ENCODE assay signal across 18 cellular contexts in the genomic region with DNA sequence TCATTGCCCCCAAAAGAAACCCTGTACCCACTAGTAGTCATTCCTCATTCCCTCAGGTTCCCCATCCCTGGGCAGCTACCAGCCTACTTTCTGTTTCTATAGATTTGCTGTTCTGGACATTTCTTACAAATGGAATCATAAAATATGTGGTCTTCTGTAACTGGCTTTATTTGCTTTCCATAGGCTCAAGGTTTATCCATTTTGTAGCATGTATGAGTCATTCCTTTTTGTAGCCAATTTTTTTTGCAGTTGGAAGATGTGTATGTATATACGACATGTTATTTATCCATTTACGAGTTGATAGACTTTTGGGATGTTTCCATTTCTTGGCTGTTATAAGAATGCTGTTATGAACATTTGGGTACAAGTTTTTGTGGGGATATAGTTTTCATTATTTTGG.
"Had no signal": no experiment of that assay in that cellular context is flagged by ENCODE, and none has a peak within 500 bp of the region (broad histone marks: within the 10 kb centered on the region; RNA-seq: fewer than 3 reads in every experiment).

No MANE protein-coding gene starts in this region.

- H3K9me3 Mint-ChIP-seq: activated T-cell treated with anti-CD3 and anti-CD28 coated beads, Interleukin-2, amount 50 U/mL, for 24 hours had no signal

- H3K9me3 ChIP-seq: sigmoid colon had no signal

- H3K27ac ChIP-seq: brain microvascular endothelial cell, sigmoid colon had no signal

- H3K36me3 ChIP-seq: brain microvascular endothelial cell, heart left ventricle, sigmoid colon had no signal

- H3K4me3 ChIP-seq: heart left ventricle, sigmoid colon had no signal

- H3K27ac Mint-ChIP-seq: activated CD8-positive, alpha-beta memory T cell treated with anti-CD3 and anti-CD28 coated beads, Interleukin-2, amount 10 ng/mL, durations not matched to agents 7 days and 5 days; activated naive CD4-positive, alpha-beta T cell treated with anti-CD3 and anti-CD28 coated beads, Interleukin-2, amount 50 U/mL, for 72 hours; activated T-cell treated with anti-CD3 and anti-CD28 coated beads, Interleukin-2, amount 50 U/mL, for 24 hours; endodermal cell had no signal

- ATAC-seq: activated CD8-positive, alpha-beta memory T cell treated with anti-CD3 and anti-CD28 coated beads, Interleukin-2, amount 10 ng/mL, durations not matched to agents 7 days and 5 days; activated naive CD4-positive, alpha-beta T cell treated with anti-CD3 and anti-CD28 coated beads, Interleukin-2, amount 50 U/mL, for 72 hours; esophagus mucosa; heart left ventricle; left lobe of liver; stimulated activated naive CD8-positive, alpha-beta T cell treated with anti-CD3 and anti-CD28 coated beads, Interleukin-15, Interleukin-2, amounts not matched to agents 100 U/mL and 50 U/mL, for 24 hours had no signal

- H3K4me1 Mint-ChIP-seq: activated CD8-positive, alpha-beta memory T cell treated with anti-CD3 and anti-CD28 coated beads, Interleukin-2, amount 10 ng/mL, durations not matched to agents 7 days and 5 days; endodermal cell had no signal

- H3K4me3 Mint-ChIP-seq: activated CD8-positive, alpha-beta memory T cell treated with anti-CD3 and anti-CD28 coated beads, Interleukin-2, amount 10 ng/mL, durations not matched to agents 7 days and 5 days; activated T-cell treated with anti-CD3 and anti-CD28 coated beads, Interleukin-2, amount 50 U/mL, for 24 hours; endodermal cell had no signal

- H3K27me3 ChIP-seq: brain microvascular endothelial cell, heart left ventricle, sigmoid colon had no signal

- DNase-seq: activated CD4-positive, alpha-beta T cell treated with anti-CD3 and anti-CD28 coated beads for 1 hour; activated CD4-positive, alpha-beta T cell treated with anti-CD3 and anti-CD28 coated beads, Interleukin-2, amount 50 U/mL, for 48 hours; activated CD8-positive, alpha-beta memory T cell treated with anti-CD3 and anti-CD28 coated beads, Interleukin-2, amount 10 ng/mL, durations not matched to agents 7 days and 5 days; activated effector memory CD4-positive, alpha-beta T cell treated with Interleukin-2 at 50 U/mL for 16 hours; activated T-cell treated with anti-CD3 and anti-CD28 coated beads, Interleukin-2, amount 50 U/mL, for 24 hours; amniotic stem cell; brain microvascular endothelial cell; dermis blood vessel endothelial cell; endodermal cell; foreskin melanocyte; heart left ventricle; islet precursor cell; sigmoid colon; stimulated activated CD4-positive, alpha-beta T cell treated with anti-CD3 and anti-CD28 coated beads, Interleukin-12 subunit alpha, Interleukin-12 subunit beta, amount 100 ng/mL, for 4 hours; stimulated activated naive CD8-positive, alpha-beta T cell treated with anti-CD3 and anti-CD28 coated beads, Interleukin-15, Interleukin-2, amounts not matched to agents 100 U/mL and 50 U/mL, for 24 hours had no signal

- H3K27me3 Mint-ChIP-seq: activated CD8-positive, alpha-beta memory T cell treated with anti-CD3 and anti-CD28 coated beads, Interleukin-2, amount 10 ng/mL, durations not matched to agents 7 days and 5 days; activated T-cell treated with anti-CD3 and anti-CD28 coated beads, Interleukin-2, amount 50 U/mL, for 24 hours had no signal
